In genomic region chr11:76134239-76134638, GRCh38 we compare ENCODE assay signal across 35 cellular contexts.
"Had no signal": no experiment of that assay in that cellular context is flagged by ENCODE, and none has a peak within 500 bp of the region (broad histone marks: within the 10 kb centered on the region; RNA-seq: fewer than 3 reads in every experiment).

No MANE protein-coding gene starts in this region.

- H3K4me3 ChIP-seq: MG63 had no signal

- H3K36me3 ChIP-seq: MG63 had no signal

- DNase-seq: Karpas-422, Kasumi-1, MG63, MM.1S, MV-4-11, NCI-H1048, NCI-H1092, NCI-H1092 treated with DMSO at 0.1 percent for 48 hours, NCI-H1105, NCI-H1105 treated with DMSO at 0.1 percent for 48 hours, NCI-H1417, NCI-H1417 treated with DMSO at 0.1 percent for 48 hours, NCI-H1436, NCI-H1436 treated with DMSO at 0.1 percent for 48 hours, NCI-H146, NCI-H1694, NCI-H1694 treated with DMSO at 0.1 percent for 48 hours, NCI-H187, NCI-H187 treated with DMSO at 0.1 percent for 48 hours, NCI-H1930, NCI-H2029, NCI-H2029 treated with DMSO at 0.1 percent for 48 hours, NCI-H2081, NCI-H2081 treated with DMSO at 0.1 percent for 48 hours, NCI-H2107, NCI-H2171, NCI-H2171 treated with DMSO at 0.1 percent for 48 hours, NCI-H2227 treated with DMSO at 0.1 percent for 48 hours, NCI-H226, NCI-H345, NCI-H446, NCI-H446 treated with DMSO at 0.1 percent for 48 hours, NCI-H510A, NCI-H510A treated with DMSO at 0.1 percent for 48 hours, NCI-H524 had no signal

- H3K27me3 ChIP-seq: MG63 had no signal

- H3K9me3 ChIP-seq: MG63 had no signal
